In genomic region chr4:99949999-99950912, GRCh38 we compare ENCODE assay signal across 1 cellular context.
A peak's percentile ranks its signal among the peaks of the same experiment; 100 is the strongest.
TF ChIP-seq lines count a peak whose summit lies in the region.

Gene H2AZ1, minus strand, starts transcription at chr4:99950275. Its CDS starts 105 bp downstream, at chr4:99950170.

TF ChIP-seq in HepG2, 621 proteins besides CTCF, POLR2A, EP300 and RAD21 (continued from another document and continues in another):
- TF ChIP-seq TFDP2 (CRISPR knock-in tag; IDR thresholded peaks at IDR 0.05): peak; percentile 98
- TF ChIP-seq U2AF1 (optimal IDR thresholded peaks at IDR 0.05; ENCODE audit: low read depth, low read length): no peak
- no peak for TF ChIP-seq ZNF678 (CRISPR knock-in tag; IDR thresholded peaks at IDR 0.05)
- TF ChIP-seq, protein P1, sequence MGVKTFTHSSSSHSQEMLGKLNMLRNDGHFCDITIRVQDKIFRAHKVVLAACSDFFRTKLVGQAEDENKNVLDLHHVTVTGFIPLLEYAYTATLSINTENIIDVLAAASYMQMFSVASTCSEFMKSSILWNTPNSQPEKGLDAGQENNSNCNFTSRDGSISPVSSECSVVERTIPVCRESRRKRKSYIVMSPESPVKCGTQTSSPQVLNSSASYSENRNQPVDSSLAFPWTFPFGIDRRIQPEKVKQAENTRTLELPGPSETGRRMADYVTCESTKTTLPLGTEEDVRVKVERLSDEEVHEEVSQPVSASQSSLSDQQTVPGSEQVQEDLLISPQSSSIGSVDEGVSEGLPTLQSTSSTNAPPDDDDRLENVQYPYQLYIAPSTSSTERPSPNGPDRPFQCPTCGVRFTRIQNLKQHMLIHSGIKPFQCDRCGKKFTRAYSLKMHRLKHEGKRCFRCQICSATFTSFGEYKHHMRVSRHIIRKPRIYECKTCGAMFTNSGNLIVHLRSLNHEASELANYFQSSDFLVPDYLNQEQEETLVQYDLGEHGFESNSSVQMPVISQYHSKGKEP (CRISPR knock-in tag; IDR thresholded peaks at IDR 0.05): no peak
- TF ChIP-seq POLR2G (IDR thresholded peaks at IDR 0.05; ENCODE audit: low read depth, low read length): peak; percentile 99
- TF ChIP-seq ZNF20 (CRISPR knock-in tag; IDR thresholded peaks at IDR 0.05): no peak
- TF ChIP-seq ZNF891 (CRISPR knock-in tag; IDR thresholded peaks at IDR 0.05): no peak
- no peak for TF ChIP-seq CREB3 (CRISPR knock-in tag; IDR thresholded peaks at IDR 0.05)
- no peak for TF ChIP-seq ZEB1 (IDR thresholded peaks at IDR 0.05; ENCODE audit: insufficient replicate concordance, low read depth)
- no peak for TF ChIP-seq ZNF567 (CRISPR knock-in tag; IDR thresholded peaks at IDR 0.05; ENCODE audit: borderline replicate concordance)
- TF ChIP-seq NFYC (CRISPR knock-in tag; IDR thresholded peaks at IDR 0.05): peak; percentile 89
- peak; percentile 23; the same call in 1 of the 2 replicates for TF ChIP-seq ZSCAN5A (CRISPR knock-in tag; IDR thresholded peaks at IDR 0.05; ENCODE audit: borderline replicate concordance)
- no peak for TF ChIP-seq ZKSCAN1 (IDR thresholded peaks at IDR 0.05; ENCODE audit: low read length)
- TF ChIP-seq NR1H2 (CRISPR knock-in tag; IDR thresholded peaks at IDR 0.05; ENCODE audit: borderline replicate concordance, low read depth): no peak
- no peak for TF ChIP-seq HES4 (CRISPR knock-in tag; IDR thresholded peaks at IDR 0.05; ENCODE audit: borderline replicate concordance)
- TF ChIP-seq, protein P2, sequence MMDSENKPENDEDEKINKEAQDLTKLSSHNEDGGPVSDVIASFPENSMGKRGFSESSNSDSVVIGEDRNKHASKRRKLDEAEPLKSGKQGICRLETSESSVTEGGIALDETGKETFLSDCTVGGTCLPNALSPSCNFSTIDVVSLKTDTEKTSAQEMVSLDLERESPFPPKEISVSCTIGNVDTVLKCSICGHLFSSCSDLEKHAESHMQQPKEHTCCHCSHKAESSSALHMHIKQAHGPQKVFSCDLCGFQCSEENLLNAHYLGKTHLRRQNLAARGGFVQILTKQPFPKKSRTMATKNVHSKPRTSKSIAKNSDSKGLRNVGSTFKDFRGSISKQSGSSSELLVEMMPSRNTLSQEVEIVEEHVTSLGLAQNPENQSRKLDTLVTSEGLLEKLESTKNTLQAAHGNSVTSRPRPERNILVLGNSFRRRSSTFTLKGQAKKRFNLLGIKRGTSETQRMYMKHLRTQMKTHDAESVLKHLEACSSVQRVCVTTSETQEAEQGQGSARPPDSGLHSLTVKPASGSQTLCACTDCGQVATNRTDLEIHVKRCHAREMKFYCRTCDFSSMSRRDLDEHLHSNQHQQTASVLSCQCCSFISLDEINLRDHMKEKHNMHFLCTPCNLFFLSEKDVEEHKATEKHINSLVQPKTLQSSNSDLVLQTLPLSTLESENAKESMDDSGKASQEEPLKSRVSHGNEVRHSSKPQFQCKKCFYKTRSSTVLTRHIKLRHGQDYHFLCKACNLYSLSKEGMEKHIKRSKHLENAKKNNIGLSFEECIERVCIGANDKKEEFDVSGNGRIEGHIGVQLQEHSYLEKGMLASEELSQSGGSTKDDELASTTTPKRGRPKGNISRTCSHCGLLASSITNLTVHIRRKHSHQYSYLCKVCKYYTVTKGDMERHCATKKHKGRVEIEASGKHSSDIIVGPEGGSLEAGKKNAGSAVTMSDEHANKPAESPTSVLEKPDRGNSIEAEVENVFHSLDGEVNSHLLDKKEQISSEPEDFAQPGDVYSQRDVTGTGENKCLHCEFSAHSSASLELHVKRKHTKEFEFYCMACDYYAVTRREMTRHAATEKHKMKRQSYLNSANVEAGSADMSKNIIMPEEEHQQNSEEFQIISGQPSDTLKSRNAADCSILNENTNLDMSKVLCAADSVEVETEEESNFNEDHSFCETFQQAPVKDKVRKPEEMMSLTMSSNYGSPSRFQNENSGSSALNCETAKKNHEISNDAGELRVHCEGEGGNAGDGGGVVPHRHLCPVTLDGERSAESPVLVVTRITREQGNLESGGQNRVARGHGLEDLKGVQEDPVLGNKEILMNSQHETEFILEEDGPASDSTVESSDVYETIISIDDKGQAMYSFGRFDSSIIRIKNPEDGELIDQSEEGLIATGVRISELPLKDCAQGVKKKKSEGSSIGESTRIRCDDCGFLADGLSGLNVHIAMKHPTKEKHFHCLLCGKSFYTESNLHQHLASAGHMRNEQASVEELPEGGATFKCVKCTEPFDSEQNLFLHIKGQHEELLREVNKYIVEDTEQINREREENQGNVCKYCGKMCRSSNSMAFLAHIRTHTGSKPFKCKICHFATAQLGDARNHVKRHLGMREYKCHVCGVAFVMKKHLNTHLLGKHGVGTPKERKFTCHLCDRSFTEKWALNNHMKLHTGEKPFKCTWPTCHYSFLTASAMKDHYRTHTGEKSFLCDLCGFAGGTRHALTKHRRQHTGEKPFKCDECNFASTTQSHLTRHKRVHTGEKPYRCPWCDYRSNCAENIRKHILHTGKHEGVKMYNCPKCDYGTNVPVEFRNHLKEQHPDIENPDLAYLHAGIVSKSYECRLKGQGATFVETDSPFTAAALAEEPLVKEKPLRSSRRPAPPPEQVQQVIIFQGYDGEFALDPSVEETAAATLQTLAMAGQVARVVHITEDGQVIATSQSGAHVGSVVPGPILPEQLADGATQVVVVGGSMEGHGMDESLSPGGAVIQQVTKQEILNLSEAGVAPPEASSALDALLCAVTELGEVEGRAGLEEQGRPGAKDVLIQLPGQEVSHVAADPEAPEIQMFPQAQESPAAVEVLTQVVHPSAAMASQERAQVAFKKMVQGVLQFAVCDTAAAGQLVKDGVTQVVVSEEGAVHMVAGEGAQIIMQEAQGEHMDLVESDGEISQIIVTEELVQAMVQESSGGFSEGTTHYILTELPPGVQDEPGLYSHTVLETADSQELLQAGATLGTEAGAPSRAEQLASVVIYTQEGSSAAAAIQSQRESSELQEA (CRISPR knock-in tag; IDR thresholded peaks at IDR 0.05; ENCODE audit: not compliant biosample characterization): no peak
- TF ChIP-seq RBAK (CRISPR knock-in tag; IDR thresholded peaks at IDR 0.05): no peak
- no peak for TF ChIP-seq HOXD1 (CRISPR knock-in tag; IDR thresholded peaks at IDR 0.05)
- no peak for TF ChIP-seq ZC3H13 (CRISPR knock-in tag; IDR thresholded peaks at IDR 0.05)
- TF ChIP-seq ATF1 (CRISPR knock-in tag; IDR thresholded peaks at IDR 0.05): peak; percentile 81
- no peak for TF ChIP-seq ZSCAN22 (CRISPR knock-in tag; IDR thresholded peaks at IDR 0.05)
- no peak for TF ChIP-seq RFX5 (IDR thresholded peaks at IDR 0.05; ENCODE audit: low read depth, low read length)
- TF ChIP-seq NFATC3 (CRISPR knock-in tag; IDR thresholded peaks at IDR 0.05): no peak
- TF ChIP-seq KDM2A (CRISPR knock-in tag; IDR thresholded peaks at IDR 0.05; ENCODE audit: borderline replicate concordance, low read depth): peak; percentile 54; the same call in 1 of the 2 replicates
- TF ChIP-seq KDM5B (CRISPR knock-in tag; IDR thresholded peaks at IDR 0.05; ENCODE audit: borderline replicate concordance): peak; percentile 58; the same call in 1 of the 2 replicates
- no peak for TF ChIP-seq DZIP1 (CRISPR knock-in tag; IDR thresholded peaks at IDR 0.05)
- no peak for TF ChIP-seq ZNF414 (CRISPR knock-in tag; IDR thresholded peaks at IDR 0.05)
- no peak for TF ChIP-seq ZNF563 (CRISPR knock-in tag; IDR thresholded peaks at IDR 0.05)
- TF ChIP-seq ZNF629 (CRISPR knock-in tag; conservative IDR thresholded peaks at IDR 0.05): no peak
- TF ChIP-seq SRSF9 (IDR thresholded peaks at IDR 0.05; ENCODE audit: borderline replicate concordance, insufficient read depth, low read depth, low read length, poor library complexity, severe bottlenecking): no peak
- TF ChIP-seq ZNF296 (CRISPR knock-in tag; conservative IDR thresholded peaks at IDR 0.05): no peak
- no peak for TF ChIP-seq ZNF12 (CRISPR knock-in tag; IDR thresholded peaks at IDR 0.05)
- TF ChIP-seq ZNF121 (CRISPR knock-in tag; IDR thresholded peaks at IDR 0.05): no peak
- TF ChIP-seq ZMYM3 (CRISPR knock-in tag; IDR thresholded peaks at IDR 0.05): no peak
- TF ChIP-seq ZNF124 (CRISPR knock-in tag; IDR thresholded peaks at IDR 0.05): 0 out of 2 replicates have a peak, but pooled peaks have one; percentile 19
- TF ChIP-seq, protein P3, sequence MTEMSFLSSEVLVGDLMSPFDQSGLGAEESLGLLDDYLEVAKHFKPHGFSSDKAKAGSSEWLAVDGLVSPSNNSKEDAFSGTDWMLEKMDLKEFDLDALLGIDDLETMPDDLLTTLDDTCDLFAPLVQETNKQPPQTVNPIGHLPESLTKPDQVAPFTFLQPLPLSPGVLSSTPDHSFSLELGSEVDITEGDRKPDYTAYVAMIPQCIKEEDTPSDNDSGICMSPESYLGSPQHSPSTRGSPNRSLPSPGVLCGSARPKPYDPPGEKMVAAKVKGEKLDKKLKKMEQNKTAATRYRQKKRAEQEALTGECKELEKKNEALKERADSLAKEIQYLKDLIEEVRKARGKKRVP (CRISPR knock-in tag; IDR thresholded peaks at IDR 0.05): peak in 1 of 2 experiments; percentile 78; a peak in 2 of 4 replicates
- peak; percentile 13 for TF ChIP-seq HNRNPK (IDR thresholded peaks at IDR 0.05; ENCODE audit: low read depth, low read length, poor library complexity, severe bottlenecking)
- TF ChIP-seq HOXA3 (CRISPR knock-in tag; IDR thresholded peaks at IDR 0.05): peak; percentile 51
- no peak; the same call in 1 of the 2 replicates for TF ChIP-seq ZMAT3 (CRISPR knock-in tag; conservative IDR thresholded peaks at IDR 0.05)
- no peak for TF ChIP-seq FOXK2 (IDR thresholded peaks at IDR 0.05)
